In genomic region chr18:63823516-63824219, GRCh38 we compare ENCODE assay signal across 8 cellular contexts. TPM values are rescaled to one million over a fixed set of nuclear protein-coding genes. Genes with fewer than 3 reads are reported as not detected.
DNase-seq lines count a peak whose midpoint lies in the region; TF ChIP-seq lines count a peak whose summit lies in the region.

No MANE protein-coding gene starts in this region.

- peak; percentile 59 for TF ChIP-seq CTCF in C4-2B (conservative IDR thresholded peaks at IDR 0.05)

- H2BK12ac ChIP-seq in mesenchymal stem cell (ENCODE audit: low read length in 2 of 2): no peak overlapping the region

- H2BK120ac ChIP-seq in mesenchymal stem cell (ENCODE audit: low read depth, low read length): no peak overlapping the region

- H3K4me2 ChIP-seq in mesenchymal stem cell (ENCODE audit: low read length, poor library complexity, severe bottlenecking): no peak overlapping the region

- no peak overlapping the region for H3K18ac ChIP-seq in mesenchymal stem cell (ENCODE audit: low read depth in 1 of 2, low read length in 2 of 2)

- no peak overlapping the region for H3K4ac ChIP-seq in mesenchymal stem cell (ENCODE audit: low read depth in 1 of 2, low read length in 2 of 2)

- H4K91ac ChIP-seq in mesenchymal stem cell (ENCODE audit: low read length): no peak overlapping the region

- no peak overlapping the region for H2AFZ ChIP-seq in mesenchymal stem cell (ENCODE audit: low read depth, low read length)

- no peak overlapping the region for H2BK15ac ChIP-seq in mesenchymal stem cell (ENCODE audit: low read depth, poor library complexity, severe bottlenecking)

- H2AK5ac ChIP-seq in mesenchymal stem cell (ENCODE audit: low read length, severe bottlenecking): no peak overlapping the region

- H3K9ac ChIP-seq in mesenchymal stem cell (ENCODE audit: low read length): no peak overlapping the region

- H4K8ac ChIP-seq in mesenchymal stem cell (ENCODE audit: low read length): no peak overlapping the region

- peak; percentile 26 for DNase-seq in HT1080 (ENCODE audit: low read depth)
- DNase-seq in amniotic epithelial cell (ENCODE audit: low read depth): peak; percentile 57
- DNase-seq in mesenchymal stem cell: peak; percentile 37
- DNase-seq in H4 (ENCODE audit: low spot score): no peak
- DNase-seq in NCI-H510A (lab: John Stamatoyannopoulos, UW): no peak
- DNase-seq in NCI-H1694 treated with DMSO at 0.1 percent for 48 hours (lab: John Stamatoyannopoulos, UW): no peak
- no peak for DNase-seq in NCI-H226

- no peaks in the 10 kb centered on the region for H3K27me3 ChIP-seq in mesenchymal stem cell (ENCODE audit: control insufficient read depth in 1 of 2, insufficient read depth in 1 of 2, low read length in 2 of 2)

- no peak overlapping the region for H3K23ac ChIP-seq in mesenchymal stem cell (ENCODE audit: low read length in 2 of 2)

- H3K36me3 ChIP-seq in mesenchymal stem cell (ENCODE audit: control insufficient read depth in 1 of 2, insufficient read depth in 2 of 2, low read depth in 1 of 2, low read length in 2 of 2): no peaks in the 10 kb centered on the region

- no peak overlapping the region for H3K14ac ChIP-seq in mesenchymal stem cell (ENCODE audit: low read length in 2 of 2)

- H3K9me3 ChIP-seq in mesenchymal stem cell (ENCODE audit: control insufficient read depth, low read length): no peaks in the 10 kb centered on the region

- H2BK5ac ChIP-seq in mesenchymal stem cell (ENCODE audit: low read depth, low read length, poor library complexity, severe bottlenecking): no peak overlapping the region

- 68% methylated on average over 9 of the region's 10 CpGs for WGBS in mesenchymal stem cell

- no peaks in the 10 kb centered on the region for H3K79me1 ChIP-seq in mesenchymal stem cell (replicated peaks; ENCODE audit: low read length, poor library complexity, severe bottlenecking)

- no peak overlapping the region for H3K4me3 ChIP-seq in mesenchymal stem cell (ENCODE audit: insufficient read depth in 1 of 2, low read depth in 1 of 2, low read length in 2 of 2)

- H3K27ac ChIP-seq in C4-2B (no peak overlapping the region), mesenchymal stem cell (ENCODE audit: low read length, poor library complexity, severe bottlenecking) (no peak overlapping the region)

- no peaks in the 10 kb centered on the region for H3K4me1 ChIP-seq in mesenchymal stem cell (ENCODE audit: control insufficient read depth, insufficient read depth, low read depth, low read length)

RNA-seq across cellular contexts. Expression of gene SERPINB7, which starts 48.5 kb away (rescaled TPM):
- 50.9 and 71.5 TPM in 2 replicates for total RNA-seq in HT1080 (2014; rRNA removed; shearing (Covaris generic))
- 34.1 and 45.2 TPM in 2 replicates for polyA plus RNA-seq in HT1080 (2015; cell fraction: cytosol; rRNA removed)
- 56.3 and 70.3 TPM in 2 replicates for polyA plus RNA-seq in HT1080 (2015; cell fraction: nucleus; rRNA removed)
- polyA plus RNA-seq in mesenchymal stem cell (2013, experiment 1 of 2): 0.33 TPM
- polyA plus RNA-seq in mesenchymal stem cell (2013, experiment 2 of 2): 0.37 TPM
- 1.3 TPM in 1 of 2 replicates, not detected in the other for total RNA-seq in H4 (2014; rRNA removed; shearing (Covaris generic))

Comparison
In these comparisons a context has a peak if more than half of its experiments do, and no peak if none do; other contexts are left out.
1. DNase-seq: peak in HT1080 (single experiment), amniotic epithelial cell (single experiment) and mesenchymal stem cell (single experiment); none in H4 (single experiment), NCI-H510A (single experiment), NCI-H1694 treated with DMSO at 0.1 percent for 48 hours (single experiment) and NCI-H226 (single experiment).
2. RNA of gene SERPINB7, which starts 48.5 kb away (total RNA-seq): 50.9 to 71.5 TPM in HT1080; 1.3 TPM in H4; every median in the first group is over 10 times any median in the second.